In genomic region chr18:35949903-35950627, GRCh38 we compare ENCODE assay signal across 8 cellular contexts.
DNase-seq lines count a peak whose midpoint lies in the region; ATAC-seq, FAIRE-seq and TF ChIP-seq lines count a peak whose summit lies in the region.

No MANE protein-coding gene starts in this region.

- H3K27ac ChIP-seq in endothelial cell of umbilical vein (ENCODE audit: insufficient read depth, low read depth, low read length) = no peak overlapping the region

- H3K9ac ChIP-seq in endothelial cell of umbilical vein (replicated peaks; ENCODE audit: extremely low read depth, insufficient read depth, low read length) = peak overlapping the region; percentile 24

- H2AFZ ChIP-seq in endothelial cell of umbilical vein (ENCODE audit: low read depth, low read length) = peak overlapping the region; percentile 91

- CTCF ChIA-PET in activated CD8-positive, alpha-beta memory T cell treated with anti-CD3 and anti-CD28 coated beads, Interleukin-2, amount 10 ng/mL, durations not matched to agents 7 days and 5 days (lab: Charles Lee) = interaction anchor here (0.6 to 2.5 kb wide), 15 partner anchors 8 to 564 kb away, joined by 3 to 13 read pairs (median 3); partner anchors contain the start of gene RMP24
- CTCF ChIA-PET in endothelial cell of umbilical vein (lab: Charles Lee) = interaction anchor here (0.6 to 3.5 kb wide), 50 partner anchors 9 to 595 kb away, joined by 3 to 93 read pairs (median 4); partner anchors contain the start of gene RMP24

- H3K4me3 ChIP-seq in GM08714 (ENCODE audit: low read length) = peak overlapping the region; percentile 58; the same call in 1 of the 2 replicates
- peak overlapping the region; percentile 32 to 66 (median 39) for H3K4me3 ChIP-seq in endothelial cell of umbilical vein (replicated peaks in 1 of 3; ENCODE audit: insufficient read depth in 1 of 3, low read depth in 1 of 3, low read length in 3 of 3)

- no peak overlapping the region for H3K27ac Mint-ChIP-seq in activated CD8-positive, alpha-beta memory T cell treated with anti-CD3 and anti-CD28 coated beads, Interleukin-2, amount 10 ng/mL, durations not matched to agents 7 days and 5 days
- H3K27ac Mint-ChIP-seq in mesothelial cell of epicardium = no peak overlapping the region

- POLR2A ChIA-PET in endothelial cell of umbilical vein (lab: Charles Lee) = no interaction called here

- H4K20me1 ChIP-seq in endothelial cell of umbilical vein (replicated peaks; ENCODE audit: control insufficient read depth, extremely low read depth, insufficient read depth, low read length) = no peaks in the 10 kb centered on the region

- DNase-seq in NCI-H748 (lab: John Stamatoyannopoulos, UW; ENCODE audit: unreplicated experiment) (peak; percentile 83), endothelial cell of umbilical vein (ENCODE audit: low read depth, low spot score) (peak; percentile 67), mesothelial cell of epicardium (ENCODE audit: low spot score in 2 of 2, unreplicated experiment in 2 of 2) (peak; percentile 54 to 75)
- peak; percentile 52 for DNase-seq in activated CD8-positive, alpha-beta memory T cell treated with anti-CD3 and anti-CD28 coated beads, Interleukin-2, amount 10 ng/mL, durations not matched to agents 7 days and 5 days
- peak; percentile 21 to 27 for DNase-seq in stimulated activated CD8-positive, alpha-beta memory T cell treated with anti-CD3 and anti-CD28 coated beads, Interleukin-4, amount 100 ng/mL, for 1 hour (ENCODE audit: low read depth in 2 of 2, low spot score in 1 of 2)

- peak; percentile 24 for FAIRE-seq in endothelial cell of umbilical vein (lab: Jason Lieb, UNC)

- intact Hi-C loops in endothelial cell of umbilical vein (cut with micrococcal nuclease) = loop anchor here (1.0 to 10.0 kb wide), 6 partner anchors 21 to 715 kb away; no protein-coding TSS in a partner anchor

- peaks cover 3% of the 10 kb centered on the region for H3K4me1 ChIP-seq in endothelial cell of umbilical vein (ENCODE audit: control insufficient read depth, extremely low read depth, insufficient read depth, low read length)

- no peaks in the 10 kb centered on the region for H3K36me3 Mint-ChIP-seq in activated CD8-positive, alpha-beta memory T cell treated with anti-CD3 and anti-CD28 coated beads, Interleukin-2, amount 10 ng/mL, durations not matched to agents 7 days and 5 days
- H3K36me3 Mint-ChIP-seq in mesothelial cell of epicardium = no peaks in the 10 kb centered on the region

- peak; percentile 67 for ATAC-seq in HG02981 (IDR thresholded peaks at IDR 0.05; ENCODE audit: unreplicated experiment)
- peak; percentile 76 for ATAC-seq in activated CD8-positive, alpha-beta memory T cell treated with anti-CD3 and anti-CD28 coated beads, Interleukin-2, amount 10 ng/mL, durations not matched to agents 7 days and 5 days
- ATAC-seq in GM19328 (IDR thresholded peaks at IDR 0.05; ENCODE audit: unreplicated experiment) = no peak

- peaks cover 19% of the 10 kb centered on the region for H3K27me3 Mint-ChIP-seq in activated CD8-positive, alpha-beta memory T cell treated with anti-CD3 and anti-CD28 coated beads, Interleukin-2, amount 10 ng/mL, durations not matched to agents 7 days and 5 days
- peaks cover 14% of the 10 kb centered on the region for H3K27me3 Mint-ChIP-seq in mesothelial cell of epicardium (ENCODE audit: low read depth)

- H3K4me3 Mint-ChIP-seq in activated CD8-positive, alpha-beta memory T cell treated with anti-CD3 and anti-CD28 coated beads, Interleukin-2, amount 10 ng/mL, durations not matched to agents 7 days and 5 days = peak overlapping the region; percentile 65
- H3K4me3 Mint-ChIP-seq in mesothelial cell of epicardium = peak overlapping the region; percentile 86

- H3K4me2 ChIP-seq in endothelial cell of umbilical vein (ENCODE audit: insufficient read depth, low read length) = peak overlapping the region; percentile 90

- dilution Hi-C loops in endothelial cell of umbilical vein (cut with MboI; ENCODE audit: extremely low pct_ligation_motif_present, low sequenced_read_pairs) = no loop called here

- BruUV-seq in endothelial cell of umbilical vein (replicated peaks; lab: Mats Ljungman, UMichigan) = no TSS peak

- no peak for TF ChIP-seq POLR2A in endothelial cell of umbilical vein (IDR thresholded peaks at IDR 0.05; ENCODE audit: low read depth, low read length)

- H3K9me1 ChIP-seq in endothelial cell of umbilical vein (replicated peaks; ENCODE audit: control insufficient read depth, extremely low read depth, insufficient read depth, low read length) = no peaks in the 10 kb centered on the region

- no peaks in the 10 kb centered on the region for H3K9me3 Mint-ChIP-seq in activated CD8-positive, alpha-beta memory T cell treated with anti-CD3 and anti-CD28 coated beads, Interleukin-2, amount 10 ng/mL, durations not matched to agents 7 days and 5 days (ENCODE audit: low read depth)
- H3K9me3 Mint-ChIP-seq in mesothelial cell of epicardium = peaks cover 9% of the 10 kb centered on the region

- H3K36me3 ChIP-seq in endothelial cell of umbilical vein (ENCODE audit: control insufficient read depth in 2 of 2, extremely low read depth in 1 of 2, insufficient read depth in 2 of 2, low read length in 2 of 2) = no peaks in the 10 kb centered on the region

- H3K4me1 Mint-ChIP-seq in activated CD8-positive, alpha-beta memory T cell treated with anti-CD3 and anti-CD28 coated beads, Interleukin-2, amount 10 ng/mL, durations not matched to agents 7 days and 5 days = peaks cover 3% of the 10 kb centered on the region
- peaks cover 3% of the 10 kb centered on the region for H3K4me1 Mint-ChIP-seq in mesothelial cell of epicardium

- H3K27me3 ChIP-seq in endothelial cell of umbilical vein (ENCODE audit: control insufficient read depth in 2 of 2, insufficient read depth in 2 of 2, low read length in 2 of 2) = peaks cover 0 to 4% of the 10 kb centered on the region in 2 experiments

- no peaks in the 10 kb centered on the region for H3K9me3 ChIP-seq in endothelial cell of umbilical vein (replicated peaks; ENCODE audit: control insufficient read depth, insufficient read depth, low read length)

- TF ChIP-seq CTCF in endothelial cell of umbilical vein (IDR thresholded peaks at IDR 0.05; ENCODE audit: extremely low read depth in 1 of 2, insufficient read depth in 1 of 2, low read depth in 1 of 2, low read length in 2 of 2) (peak; percentile 80 to 82), mesothelial cell of epicardium (IDR thresholded peaks at IDR 0.05; ENCODE audit: unreplicated experiment) (peak; percentile 99)

- H3K79me2 ChIP-seq in endothelial cell of umbilical vein (ENCODE audit: control insufficient read depth, insufficient read depth, low read length) = no peaks in the 10 kb centered on the region

TF ChIP-seq in endothelial cell of umbilical vein, 7 proteins besides CTCF, POLR2A, EP300 and RAD21:
- TF ChIP-seq GATA2 (IDR thresholded peaks at IDR 0.05; ENCODE audit: insufficient read depth, insufficient read length, low read depth, low read length) (no peak), MAX (IDR thresholded peaks at IDR 0.05; ENCODE audit: insufficient read depth, insufficient read length) (peak; percentile 57), POLR2AphosphoS5 (IDR thresholded peaks at IDR 0.05; ENCODE audit: insufficient read depth, low read depth, low read length) (no peak)

Comparison
In these comparisons a context has a peak if more than half of its experiments do, and no peak if none do; other contexts are left out.
1. DNase-seq: peak in every context shown above with its lines; median percentile 83 in NCI-H748; 67 in endothelial cell of umbilical vein; 64 in mesothelial cell of epicardium; 52 in activated CD8-positive, alpha-beta memory T cell treated with anti-CD3 and anti-CD28 coated beads, Interleukin-2, amount 10 ng/mL, durations not matched to agents 7 days and 5 days; 24 in stimulated activated CD8-positive, alpha-beta memory T cell treated with anti-CD3 and anti-CD28 coated beads, Interleukin-4, amount 100 ng/mL, for 1 hour.